In the genomic region with DNA sequence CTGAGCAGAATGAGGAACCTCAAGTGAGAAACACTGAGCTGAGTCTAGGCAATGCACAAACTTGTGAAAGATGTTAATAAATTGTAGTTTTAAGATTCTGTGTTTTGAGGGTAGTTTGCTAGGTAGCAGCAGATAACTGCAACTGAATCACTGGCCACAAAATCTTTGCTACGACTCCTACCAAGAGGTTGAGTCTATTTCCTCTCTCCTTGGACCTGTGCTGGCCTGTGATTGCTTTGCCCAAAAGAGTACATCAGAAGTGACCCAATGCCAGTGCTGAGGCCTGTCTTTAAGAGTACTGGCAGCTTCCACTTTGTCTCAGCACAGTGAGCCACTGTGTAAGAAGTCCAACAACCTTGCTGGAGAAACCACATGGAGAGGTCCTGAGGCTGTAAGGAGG, we compare ENCODE assay signal across 15 cellular contexts.
"Had no signal": no experiment of that assay in that cellular context is flagged by ENCODE, and none has a peak within 500 bp of the region (broad histone marks: within the 10 kb centered on the region; RNA-seq: fewer than 3 reads in every experiment).

No MANE protein-coding gene starts in this region.

- H3K9me3 ChIP-seq: body of pancreas, testis had no signal

- ATAC-seq: body of pancreas; natural killer cell treated with Interleukin-12 subunit alpha and Interleukin-12 subunit beta and Interleukin-15 and Interleukin-18, amount 100 ng/mL, for 72 hours had no signal

- H3K27me3 ChIP-seq: body of pancreas, testis had no signal

- DNase-seq: activated CD4-positive, alpha-beta memory T cell treated with anti-CD3 and anti-CD28 coated beads, Interleukin-2, amount 10 ng/mL, durations not matched to agents 7 days and 5 days; activated CD4-positive, alpha-beta T cell treated with anti-CD3 and anti-CD28 coated beads for 1 hour; activated effector memory CD4-positive, alpha-beta T cell treated with anti-CD3 and anti-CD28 coated beads, Interleukin-2, amount 50 U/mL, for 16 hours; activated T-cell treated with anti-CD3 and anti-CD28 coated beads, Interleukin-2, amount 50 U/mL, for 24 hours; amniotic stem cell; body of pancreas; cerebellar nuclear complex; effector CD8-positive, alpha-beta T cell; foreskin melanocyte; head of caudate nucleus; nucleus accumbens; testis had no signal

- H3K4me3 ChIP-seq: body of pancreas, SK-N-MC, skin epidermis, testis had no signal

- H3K27ac ChIP-seq: body of pancreas, SK-N-MC had no signal
